In genomic region chr6:11414564-11414963, GRCh38 we compare ENCODE assay signal across 9 cellular contexts.
DNase-seq lines count a peak whose midpoint lies in the region; ATAC-seq and TF ChIP-seq lines count a peak whose summit lies in the region.
"Had no signal": no experiment of that assay in that cellular context is flagged by ENCODE, and none has a peak within 500 bp of the region (broad histone marks: within the 10 kb centered on the region; RNA-seq: fewer than 3 reads in every experiment).

No MANE protein-coding gene starts in this region.

- peaks cover 34% of the 10 kb centered on the region for H3K4me1 ChIP-seq in CD4-positive, alpha-beta memory T cell (ENCODE audit: insufficient read depth, low read length)
- H3K4me1 ChIP-seq in GM23338 (ENCODE audit: insufficient read depth) (no peaks in the 10 kb centered on the region), esophagus squamous epithelium (peaks cover 0 to 21% (median 6%) of the 10 kb centered on the region in 3 donors)

- WGBS in esophagus squamous epithelium, 2 donors: 42 to 58% methylated on average over 1 of the region's 1 CpG

- no peaks in the 10 kb centered on the region for H3K36me3 ChIP-seq in CD4-positive, alpha-beta memory T cell (ENCODE audit: insufficient read depth, low read length)
- H3K36me3 ChIP-seq in GM23338 (ENCODE audit: insufficient read depth) (no peaks in the 10 kb centered on the region), esophagus squamous epithelium (no peaks in the 10 kb centered on the region)

- no peaks in the 10 kb centered on the region for H4K20me1 ChIP-seq in GM23338 (replicated peaks; ENCODE audit: insufficient read depth)

- H3K27ac ChIP-seq in CD4-positive, alpha-beta memory T cell (ENCODE audit: low read depth, low read length): no peak overlapping the region
- H3K27ac ChIP-seq in GM23338 (ENCODE audit: low read depth): no peak overlapping the region
- peak overlapping the region in 3 of 4 donors; percentile 54 to 75 (median 72) for H3K27ac ChIP-seq in esophagus squamous epithelium

- no peak overlapping the region for H3K4me2 ChIP-seq in GM23338

- TF ChIP-seq POLR2A in esophagus squamous epithelium (IDR thresholded peaks at IDR 0.05): peak in 1 of 4 donors; percentile 18

- no peaks in the 10 kb centered on the region for H3K9me2 ChIP-seq in GM23338 (ENCODE audit: insufficient read depth)

- ATAC-seq in GM23338 (no peak), HG03378 (IDR thresholded peaks at IDR 0.05; ENCODE audit: unreplicated experiment) (no peak), GM21515 (IDR thresholded peaks at IDR 0.05; ENCODE audit: unreplicated experiment) (no peak), HG02981 (IDR thresholded peaks at IDR 0.05; ENCODE audit: unreplicated experiment) (no peak), GM21576 (IDR thresholded peaks at IDR 0.05; ENCODE audit: unreplicated experiment) (no peak)

- H3F3A ChIP-seq in GM23338 (replicated peaks; ENCODE audit: low read depth): no peaks in the 10 kb centered on the region

- DNase-seq in CD4-positive, alpha-beta memory T cell: peak; percentile 68 to 81 (median 77)
- DNase-seq in GM23338 (ENCODE audit: low spot score) (peak; percentile 66), esophagus squamous epithelium (lab: John Stamatoyannopoulos, UW) (no peak)

- H3K4me1 Mint-ChIP-seq in CD4-positive, alpha-beta memory T cell: peaks cover 19 to 37% (median 25%) of the 10 kb centered on the region in 4 donors
- no peaks in the 10 kb centered on the region for H3K4me1 Mint-ChIP-seq in GM23338
- H3K4me1 Mint-ChIP-seq in T-helper 1 cell treated with Interleukin-12 subunit alpha and Interleukin-12 subunit beta and Interleukin-4 antibody, amounts not matched to agents 30 μg/mL and 1 μg/mL, for 36 hours (ENCODE audit: low read depth): peaks cover 41% of the 10 kb centered on the region

- H3K4me3 ChIP-seq in CD4-positive, alpha-beta memory T cell (ENCODE audit: low read length in 2 of 2): no peak overlapping the region
- H3K4me3 ChIP-seq in GM23338 (no peak overlapping the region), esophagus squamous epithelium (no peak overlapping the region)

- CTCF ChIA-PET in CD4-positive, alpha-beta memory T cell (lab: Charles Lee; ENCODE audit: partially characterized antibody): interaction anchor here (1.2 to 4.5 kb wide), 3 partner anchors 13 to 241 kb away, joined by 3 to 29 read pairs (median 5); no protein-coding TSS in a partner anchor

- no peaks in the 10 kb centered on the region for H3K79me2 ChIP-seq in GM23338 (replicated peaks; ENCODE audit: insufficient read depth)

- H2AFZ ChIP-seq in GM23338: no peak overlapping the region

- H3K9me3 ChIP-seq in CD4-positive, alpha-beta memory T cell (ENCODE audit: control insufficient read depth in 1 of 2, low read length in 2 of 2): no peaks in the 10 kb centered on the region
- no peaks in the 10 kb centered on the region for H3K9me3 ChIP-seq in esophagus squamous epithelium

- intact Hi-C loops in CD4-positive, alpha-beta memory T cell (cut with micrococcal nuclease): loop anchor here (10.0 kb wide), 1 partner anchor 50 kb away; no protein-coding TSS in a partner anchor
- intact Hi-C loops in esophagus squamous epithelium (cut with DNase I): no loop called here

- POLR2A ChIA-PET in CD4-positive, alpha-beta memory T cell (lab: Charles Lee; ENCODE audit: partially characterized antibody): interaction anchor here (1.0 to 3.7 kb wide), 4 partner anchors 14 to 190 kb away, joined by 4 to 27 read pairs (median 7); partner anchors contain the start of gene NEDD9

- TF ChIP-seq CTCF in GM23338 (conservative IDR thresholded peaks at IDR 0.05; ENCODE audit: low read depth in 2 of 2) (no peak), esophagus squamous epithelium (IDR thresholded peaks at IDR 0.05) (no peak)

- no peaks in the 10 kb centered on the region for H3K9me3 Mint-ChIP-seq in CD4-positive, alpha-beta memory T cell
- peaks cover 12% of the 10 kb centered on the region; the same call in 2 of the 3 replicates for H3K9me3 Mint-ChIP-seq in GM23338
- H3K9me3 Mint-ChIP-seq in T-helper 1 cell treated with Interleukin-12 subunit alpha and Interleukin-12 subunit beta and Interleukin-4 antibody, amounts not matched to agents 30 μg/mL and 1 μg/mL, for 36 hours: peaks cover 12% of the 10 kb centered on the region

- no peaks in the 10 kb centered on the region for H3K27me3 ChIP-seq in CD4-positive, alpha-beta memory T cell (ENCODE audit: insufficient read depth, low read length)
- H3K27me3 ChIP-seq in GM23338 (ENCODE audit: insufficient read depth) (no peaks in the 10 kb centered on the region), esophagus squamous epithelium (no peaks in the 10 kb centered on the region)

- H3K36me3 Mint-ChIP-seq in CD4-positive, alpha-beta memory T cell: no peaks in the 10 kb centered on the region
- peaks cover 7% of the 10 kb centered on the region for H3K36me3 Mint-ChIP-seq in GM23338 (ENCODE audit: low read depth)
- H3K36me3 Mint-ChIP-seq in T-helper 1 cell treated with Interleukin-12 subunit alpha and Interleukin-12 subunit beta and Interleukin-4 antibody, amounts not matched to agents 30 μg/mL and 1 μg/mL, for 36 hours (ENCODE audit: low read depth): peaks cover 9% of the 10 kb centered on the region
- H3K36me3 Mint-ChIP-seq: activated naive CD8-positive, alpha-beta T cell had no signal

- H3K27ac Mint-ChIP-seq in CD4-positive, alpha-beta memory T cell: peak overlapping the region; percentile 17 to 93 (median 78)
- H3K27ac Mint-ChIP-seq in GM23338: peak overlapping the region; percentile 77; the same call in 1 of the 2 replicates
- H3K27ac Mint-ChIP-seq in T-helper 1 cell treated with Interleukin-12 subunit alpha and Interleukin-12 subunit beta and Interleukin-4 antibody, amounts not matched to agents 30 μg/mL and 1 μg/mL, for 36 hours: peak overlapping the region; percentile 67
- H3K27ac Mint-ChIP-seq: activated naive CD8-positive, alpha-beta T cell had no signal

- H3K27me3 Mint-ChIP-seq in CD4-positive, alpha-beta memory T cell: no peaks in the 10 kb centered on the region
- H3K27me3 Mint-ChIP-seq in GM23338 (ENCODE audit: insufficient read depth, low read depth, poor library complexity): peaks cover 1% of the 10 kb centered on the region
- no peaks in the 10 kb centered on the region for H3K27me3 Mint-ChIP-seq in T-helper 1 cell treated with Interleukin-12 subunit alpha and Interleukin-12 subunit beta and Interleukin-4 antibody, amounts not matched to agents 30 μg/mL and 1 μg/mL, for 36 hours (ENCODE audit: low read depth)
- H3K27me3 Mint-ChIP-seq: activated naive CD8-positive, alpha-beta T cell had no signal

- peak overlapping the region; percentile 30 to 71 (median 64) for H3K4me3 Mint-ChIP-seq in CD4-positive, alpha-beta memory T cell
- no peak overlapping the region for H3K4me3 Mint-ChIP-seq in GM23338
- H3K4me3 Mint-ChIP-seq in T-helper 1 cell treated with Interleukin-12 subunit alpha and Interleukin-12 subunit beta and Interleukin-4 antibody, amounts not matched to agents 30 μg/mL and 1 μg/mL, for 36 hours: peak overlapping the region; percentile 17
- H3K4me3 Mint-ChIP-seq: activated naive CD8-positive, alpha-beta T cell had no signal

TF ChIP-seq in GM23338, 12 proteins besides CTCF, POLR2A, EP300 and RAD21:
- no peak for TF ChIP-seq EZH2 (IDR thresholded peaks at IDR 0.05; ENCODE audit: low read depth, unreplicated experiment)
- no peak for TF ChIP-seq ZNF114 (CRISPR knock-in tag; IDR thresholded peaks at IDR 0.05)
- no peak for TF ChIP-seq JUNB (IDR thresholded peaks at IDR 0.05; ENCODE audit: unreplicated experiment)
- no peak for TF ChIP-seq NANOG (IDR thresholded peaks at IDR 0.05; ENCODE audit: borderline replicate concordance)
- TF ChIP-seq POLR2AphosphoS5 (IDR thresholded peaks at IDR 0.05; ENCODE audit: low read depth): no peak
- TF ChIP-seq, protein P1, sequence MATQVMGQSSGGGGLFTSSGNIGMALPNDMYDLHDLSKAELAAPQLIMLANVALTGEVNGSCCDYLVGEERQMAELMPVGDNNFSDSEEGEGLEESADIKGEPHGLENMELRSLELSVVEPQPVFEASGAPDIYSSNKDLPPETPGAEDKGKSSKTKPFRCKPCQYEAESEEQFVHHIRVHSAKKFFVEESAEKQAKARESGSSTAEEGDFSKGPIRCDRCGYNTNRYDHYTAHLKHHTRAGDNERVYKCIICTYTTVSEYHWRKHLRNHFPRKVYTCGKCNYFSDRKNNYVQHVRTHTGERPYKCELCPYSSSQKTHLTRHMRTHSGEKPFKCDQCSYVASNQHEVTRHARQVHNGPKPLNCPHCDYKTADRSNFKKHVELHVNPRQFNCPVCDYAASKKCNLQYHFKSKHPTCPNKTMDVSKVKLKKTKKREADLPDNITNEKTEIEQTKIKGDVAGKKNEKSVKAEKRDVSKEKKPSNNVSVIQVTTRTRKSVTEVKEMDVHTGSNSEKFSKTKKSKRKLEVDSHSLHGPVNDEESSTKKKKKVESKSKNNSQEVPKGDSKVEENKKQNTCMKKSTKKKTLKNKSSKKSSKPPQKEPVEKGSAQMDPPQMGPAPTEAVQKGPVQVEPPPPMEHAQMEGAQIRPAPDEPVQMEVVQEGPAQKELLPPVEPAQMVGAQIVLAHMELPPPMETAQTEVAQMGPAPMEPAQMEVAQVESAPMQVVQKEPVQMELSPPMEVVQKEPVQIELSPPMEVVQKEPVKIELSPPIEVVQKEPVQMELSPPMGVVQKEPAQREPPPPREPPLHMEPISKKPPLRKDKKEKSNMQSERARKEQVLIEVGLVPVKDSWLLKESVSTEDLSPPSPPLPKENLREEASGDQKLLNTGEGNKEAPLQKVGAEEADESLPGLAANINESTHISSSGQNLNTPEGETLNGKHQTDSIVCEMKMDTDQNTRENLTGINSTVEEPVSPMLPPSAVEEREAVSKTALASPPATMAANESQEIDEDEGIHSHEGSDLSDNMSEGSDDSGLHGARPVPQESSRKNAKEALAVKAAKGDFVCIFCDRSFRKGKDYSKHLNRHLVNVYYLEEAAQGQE (IDR thresholded peaks at IDR 0.05; ENCODE audit: unreplicated experiment): no peak

Comparison
In these comparisons a context has a peak if more than half of its experiments do, and no peak if none do; other contexts are left out.
1. H3K27ac ChIP-seq: peak in esophagus squamous epithelium (3 of 4); none in CD4-positive, alpha-beta memory T cell (single experiment) and GM23338 (single experiment).
2. Peak in every context shown above with its lines, with median percentiles within 50 percentile points of each other: H3K27ac Mint-ChIP-seq.